ENCODE assay signal across 1 cellular context in the genomic region with DNA sequence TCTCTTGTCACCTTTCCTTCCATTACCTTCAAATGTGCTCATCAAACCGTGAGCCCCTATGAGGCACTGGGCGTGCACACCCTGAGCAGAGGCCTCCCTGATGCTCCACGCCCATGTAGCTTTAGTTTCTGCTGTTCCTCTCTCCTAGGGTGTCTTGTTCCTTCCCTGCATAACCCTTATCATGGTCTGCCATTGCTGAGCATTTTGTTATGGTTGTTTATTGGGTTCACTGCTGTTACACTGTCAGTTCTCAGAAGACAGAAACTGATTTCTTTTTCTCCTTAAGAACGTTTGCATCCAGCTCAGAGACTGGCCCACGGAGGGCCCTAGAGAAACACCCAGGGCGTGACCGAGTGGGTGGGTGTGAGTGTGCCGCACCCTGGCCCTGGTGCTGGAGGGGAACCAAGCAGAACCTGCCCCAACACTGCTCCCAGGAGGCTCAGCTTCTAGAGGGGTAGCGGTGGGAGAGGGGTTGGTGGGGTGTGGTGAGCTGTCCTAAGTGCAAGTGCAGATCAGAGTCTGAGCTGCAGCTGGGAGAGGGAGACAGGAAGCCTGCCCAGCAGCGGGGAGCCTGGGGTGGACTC.
TF ChIP-seq lines count a peak whose summit lies in the region.

No MANE protein-coding gene starts in this region.

TF ChIP-seq in HEK293, 187 proteins besides CTCF, POLR2A, EP300 and RAD21 (continued from another document and continues in another):
- TF ChIP-seq ZNF670 (tag by site-specific recombination; IDR thresholded peaks at IDR 0.05; ENCODE audit: low read depth) (no peak), ZNF146 (tag by site-specific recombination; IDR thresholded peaks at IDR 0.05) (no peak), ZNF585B (tag by site-specific recombination; IDR thresholded peaks at IDR 0.05) (no peak), ZNF596 (tag by site-specific recombination; IDR thresholded peaks at IDR 0.05) (no peak), ZNF548 (tag by site-specific recombination; IDR thresholded peaks at IDR 0.05) (no peak), ZNF76 (tag by site-specific recombination; IDR thresholded peaks at IDR 0.05; ENCODE audit: borderline replicate concordance, low read depth) (no peak), ZNF23 (tag by site-specific recombination; IDR thresholded peaks at IDR 0.05; ENCODE audit: borderline replicate concordance) (no peak), GFI1B (tag by site-specific recombination; IDR thresholded peaks at IDR 0.05) (no peak), ZNF791 (tag by site-specific recombination; IDR thresholded peaks at IDR 0.05) (no peak), ZNF776 (tag by site-specific recombination; IDR thresholded peaks at IDR 0.05; ENCODE audit: borderline replicate concordance) (no peak), ZNF335 (tag by site-specific recombination; conservative IDR thresholded peaks at IDR 0.05) (no peak), ZNF404 (tag by site-specific recombination; IDR thresholded peaks at IDR 0.05) (no peak), ZNF138 (tag by site-specific recombination; IDR thresholded peaks at IDR 0.05; ENCODE audit: borderline replicate concordance) (no peak), HOXC10 (CRISPR knock-in tag; IDR thresholded peaks at IDR 0.05) (no peak), ZSCAN23 (tag by site-specific recombination; IDR thresholded peaks at IDR 0.05) (no peak), KLF1 (tag by site-specific recombination; IDR thresholded peaks at IDR 0.05) (peak; percentile 100), MZF1 (tag by site-specific recombination; IDR thresholded peaks at IDR 0.05; ENCODE audit: borderline replicate concordance) (no peak), BCL11A (tag by site-specific recombination; IDR thresholded peaks at IDR 0.05; ENCODE audit: low read depth) (no peak), ZNF155 (tag by site-specific recombination; IDR thresholded peaks at IDR 0.05) (no peak), ZNF221 (tag by site-specific recombination; IDR thresholded peaks at IDR 0.05; ENCODE audit: borderline replicate concordance) (no peak), ZNF600 (tag by site-specific recombination; IDR thresholded peaks at IDR 0.05) (peak; percentile 69), KLF16 (tag by site-specific recombination; IDR thresholded peaks at IDR 0.05) (no peak), ZNF184 (tag by site-specific recombination; IDR thresholded peaks at IDR 0.05) (no peak), TCF7L2 (IDR thresholded peaks at IDR 0.05; ENCODE audit: borderline replicate concordance, low read depth, low read length) (no peak), ZFHX2 (tag by site-specific recombination; conservative IDR thresholded peaks at IDR 0.05) (peak; percentile 71), ZNF311 (tag by site-specific recombination; IDR thresholded peaks at IDR 0.05; ENCODE audit: borderline replicate concordance) (no peak), KLF8 (tag by site-specific recombination; IDR thresholded peaks at IDR 0.05) (no peak), SETDB1 (IDR thresholded peaks at IDR 0.05; ENCODE audit: insufficient read length, low read length) (no peak), ZNF274 (IDR thresholded peaks at IDR 0.05; ENCODE audit: low read length) (no peak), ZNF274 (tag by site-specific recombination; IDR thresholded peaks at IDR 0.05; ENCODE audit: borderline replicate concordance) (no peak), ZXDB (tag by site-specific recombination; IDR thresholded peaks at IDR 0.05) (no peak), ZNF341 (tag by site-specific recombination; IDR thresholded peaks at IDR 0.05; ENCODE audit: low read depth) (no peak), ZSCAN30 (tag by site-specific recombination; IDR thresholded peaks at IDR 0.05) (no peak), ZNF37A (tag by site-specific recombination; IDR thresholded peaks at IDR 0.05) (no peak), ZNF19 (tag by site-specific recombination; IDR thresholded peaks at IDR 0.05; ENCODE audit: low read depth) (no peak), ZNF239 (tag by site-specific recombination; IDR thresholded peaks at IDR 0.05) (no peak)
- TF ChIP-seq, protein P1, sequence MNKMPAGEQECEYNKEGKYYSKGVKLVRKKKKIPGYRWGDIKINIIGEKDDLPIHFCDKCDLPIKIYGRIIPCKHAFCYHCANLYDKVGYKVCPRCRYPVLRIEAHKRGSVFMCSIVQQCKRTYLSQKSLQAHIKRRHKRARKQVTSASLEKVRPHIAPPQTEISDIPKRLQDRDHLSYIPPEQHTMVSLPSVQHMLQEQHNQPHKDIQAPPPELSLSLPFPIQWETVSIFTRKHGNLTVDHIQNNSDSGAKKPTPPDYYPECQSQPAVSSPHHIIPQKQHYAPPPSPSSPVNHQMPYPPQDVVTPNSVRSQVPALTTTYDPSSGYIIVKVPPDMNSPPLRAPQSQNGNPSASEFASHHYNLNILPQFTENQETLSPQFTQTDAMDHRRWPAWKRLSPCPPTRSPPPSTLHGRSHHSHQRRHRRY (tag by site-specific recombination; IDR thresholded peaks at IDR 0.05) = no peak
- TF ChIP-seq, protein P2, sequence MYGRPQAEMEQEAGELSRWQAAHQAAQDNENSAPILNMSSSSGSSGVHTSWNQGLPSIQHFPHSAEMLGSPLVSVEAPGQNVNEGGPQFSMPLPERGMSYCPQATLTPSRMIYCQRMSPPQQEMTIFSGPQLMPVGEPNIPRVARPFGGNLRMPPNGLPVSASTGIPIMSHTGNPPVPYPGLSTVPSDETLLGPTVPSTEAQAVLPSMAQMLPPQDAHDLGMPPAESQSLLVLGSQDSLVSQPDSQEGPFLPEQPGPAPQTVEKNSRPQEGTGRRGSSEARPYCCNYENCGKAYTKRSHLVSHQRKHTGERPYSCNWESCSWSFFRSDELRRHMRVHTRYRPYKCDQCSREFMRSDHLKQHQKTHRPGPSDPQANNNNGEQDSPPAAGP (tag by site-specific recombination; IDR thresholded peaks at IDR 0.05) = peak; percentile 87
- TF ChIP-seq, protein P3, sequence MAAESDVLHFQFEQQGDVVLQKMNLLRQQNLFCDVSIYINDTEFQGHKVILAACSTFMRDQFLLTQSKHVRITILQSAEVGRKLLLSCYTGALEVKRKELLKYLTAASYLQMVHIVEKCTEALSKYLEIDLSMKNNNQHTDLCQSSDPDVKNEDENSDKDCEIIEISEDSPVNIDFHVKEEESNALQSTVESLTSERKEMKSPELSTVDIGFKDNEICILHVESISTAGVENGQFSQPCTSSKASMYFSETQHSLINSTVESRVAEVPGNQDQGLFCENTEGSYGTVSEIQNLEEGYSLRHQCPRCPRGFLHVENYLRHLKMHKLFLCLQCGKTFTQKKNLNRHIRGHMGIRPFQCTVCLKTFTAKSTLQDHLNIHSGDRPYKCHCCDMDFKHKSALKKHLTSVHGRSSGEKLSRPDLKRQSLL (tag by site-specific recombination; IDR thresholded peaks at IDR 0.05) = no peak
- TF ChIP-seq, protein P4, sequence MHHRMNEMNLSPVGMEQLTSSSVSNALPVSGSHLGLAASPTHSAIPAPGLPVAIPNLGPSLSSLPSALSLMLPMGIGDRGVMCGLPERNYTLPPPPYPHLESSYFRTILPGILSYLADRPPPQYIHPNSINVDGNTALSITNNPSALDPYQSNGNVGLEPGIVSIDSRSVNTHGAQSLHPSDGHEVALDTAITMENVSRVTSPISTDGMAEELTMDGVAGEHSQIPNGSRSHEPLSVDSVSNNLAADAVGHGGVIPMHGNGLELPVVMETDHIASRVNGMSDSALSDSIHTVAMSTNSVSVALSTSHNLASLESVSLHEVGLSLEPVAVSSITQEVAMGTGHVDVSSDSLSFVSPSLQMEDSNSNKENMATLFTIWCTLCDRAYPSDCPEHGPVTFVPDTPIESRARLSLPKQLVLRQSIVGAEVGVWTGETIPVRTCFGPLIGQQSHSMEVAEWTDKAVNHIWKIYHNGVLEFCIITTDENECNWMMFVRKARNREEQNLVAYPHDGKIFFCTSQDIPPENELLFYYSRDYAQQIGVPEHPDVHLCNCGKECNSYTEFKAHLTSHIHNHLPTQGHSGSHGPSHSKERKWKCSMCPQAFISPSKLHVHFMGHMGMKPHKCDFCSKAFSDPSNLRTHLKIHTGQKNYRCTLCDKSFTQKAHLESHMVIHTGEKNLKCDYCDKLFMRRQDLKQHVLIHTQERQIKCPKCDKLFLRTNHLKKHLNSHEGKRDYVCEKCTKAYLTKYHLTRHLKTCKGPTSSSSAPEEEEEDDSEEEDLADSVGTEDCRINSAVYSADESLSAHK (tag by site-specific recombination; IDR thresholded peaks at IDR 0.05) = no peak
- TF ChIP-seq, protein P5, sequence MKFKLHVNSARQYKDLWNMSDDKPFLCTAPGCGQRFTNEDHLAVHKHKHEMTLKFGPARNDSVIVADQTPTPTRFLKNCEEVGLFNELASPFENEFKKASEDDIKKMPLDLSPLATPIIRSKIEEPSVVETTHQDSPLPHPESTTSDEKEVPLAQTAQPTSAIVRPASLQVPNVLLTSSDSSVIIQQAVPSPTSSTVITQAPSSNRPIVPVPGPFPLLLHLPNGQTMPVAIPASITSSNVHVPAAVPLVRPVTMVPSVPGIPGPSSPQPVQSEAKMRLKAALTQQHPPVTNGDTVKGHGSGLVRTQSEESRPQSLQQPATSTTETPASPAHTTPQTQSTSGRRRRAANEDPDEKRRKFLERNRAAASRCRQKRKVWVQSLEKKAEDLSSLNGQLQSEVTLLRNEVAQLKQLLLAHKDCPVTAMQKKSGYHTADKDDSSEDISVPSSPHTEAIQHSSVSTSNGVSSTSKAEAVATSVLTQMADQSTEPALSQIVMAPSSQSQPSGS (tag by site-specific recombination; IDR thresholded peaks at IDR 0.05; ENCODE audit: low read depth) = no peak
- TF ChIP-seq, protein P6, sequence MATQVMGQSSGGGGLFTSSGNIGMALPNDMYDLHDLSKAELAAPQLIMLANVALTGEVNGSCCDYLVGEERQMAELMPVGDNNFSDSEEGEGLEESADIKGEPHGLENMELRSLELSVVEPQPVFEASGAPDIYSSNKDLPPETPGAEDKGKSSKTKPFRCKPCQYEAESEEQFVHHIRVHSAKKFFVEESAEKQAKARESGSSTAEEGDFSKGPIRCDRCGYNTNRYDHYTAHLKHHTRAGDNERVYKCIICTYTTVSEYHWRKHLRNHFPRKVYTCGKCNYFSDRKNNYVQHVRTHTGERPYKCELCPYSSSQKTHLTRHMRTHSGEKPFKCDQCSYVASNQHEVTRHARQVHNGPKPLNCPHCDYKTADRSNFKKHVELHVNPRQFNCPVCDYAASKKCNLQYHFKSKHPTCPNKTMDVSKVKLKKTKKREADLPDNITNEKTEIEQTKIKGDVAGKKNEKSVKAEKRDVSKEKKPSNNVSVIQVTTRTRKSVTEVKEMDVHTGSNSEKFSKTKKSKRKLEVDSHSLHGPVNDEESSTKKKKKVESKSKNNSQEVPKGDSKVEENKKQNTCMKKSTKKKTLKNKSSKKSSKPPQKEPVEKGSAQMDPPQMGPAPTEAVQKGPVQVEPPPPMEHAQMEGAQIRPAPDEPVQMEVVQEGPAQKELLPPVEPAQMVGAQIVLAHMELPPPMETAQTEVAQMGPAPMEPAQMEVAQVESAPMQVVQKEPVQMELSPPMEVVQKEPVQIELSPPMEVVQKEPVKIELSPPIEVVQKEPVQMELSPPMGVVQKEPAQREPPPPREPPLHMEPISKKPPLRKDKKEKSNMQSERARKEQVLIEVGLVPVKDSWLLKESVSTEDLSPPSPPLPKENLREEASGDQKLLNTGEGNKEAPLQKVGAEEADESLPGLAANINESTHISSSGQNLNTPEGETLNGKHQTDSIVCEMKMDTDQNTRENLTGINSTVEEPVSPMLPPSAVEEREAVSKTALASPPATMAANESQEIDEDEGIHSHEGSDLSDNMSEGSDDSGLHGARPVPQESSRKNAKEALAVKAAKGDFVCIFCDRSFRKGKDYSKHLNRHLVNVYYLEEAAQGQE (tag by site-specific recombination; IDR thresholded peaks at IDR 0.05) = peak; percentile 23; the same call in 1 of the 2 replicates
- TF ChIP-seq, protein P7, sequence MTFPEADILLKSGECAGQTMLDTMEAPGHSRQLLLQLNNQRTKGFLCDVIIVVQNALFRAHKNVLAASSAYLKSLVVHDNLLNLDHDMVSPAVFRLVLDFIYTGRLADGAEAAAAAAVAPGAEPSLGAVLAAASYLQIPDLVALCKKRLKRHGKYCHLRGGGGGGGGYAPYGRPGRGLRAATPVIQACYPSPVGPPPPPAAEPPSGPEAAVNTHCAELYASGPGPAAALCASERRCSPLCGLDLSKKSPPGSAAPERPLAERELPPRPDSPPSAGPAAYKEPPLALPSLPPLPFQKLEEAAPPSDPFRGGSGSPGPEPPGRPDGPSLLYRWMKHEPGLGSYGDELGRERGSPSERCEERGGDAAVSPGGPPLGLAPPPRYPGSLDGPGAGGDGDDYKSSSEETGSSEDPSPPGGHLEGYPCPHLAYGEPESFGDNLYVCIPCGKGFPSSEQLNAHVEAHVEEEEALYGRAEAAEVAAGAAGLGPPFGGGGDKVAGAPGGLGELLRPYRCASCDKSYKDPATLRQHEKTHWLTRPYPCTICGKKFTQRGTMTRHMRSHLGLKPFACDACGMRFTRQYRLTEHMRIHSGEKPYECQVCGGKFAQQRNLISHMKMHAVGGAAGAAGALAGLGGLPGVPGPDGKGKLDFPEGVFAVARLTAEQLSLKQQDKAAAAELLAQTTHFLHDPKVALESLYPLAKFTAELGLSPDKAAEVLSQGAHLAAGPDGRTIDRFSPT (tag by site-specific recombination; IDR thresholded peaks at IDR 0.05) = no peak
- TF ChIP-seq, protein P8, sequence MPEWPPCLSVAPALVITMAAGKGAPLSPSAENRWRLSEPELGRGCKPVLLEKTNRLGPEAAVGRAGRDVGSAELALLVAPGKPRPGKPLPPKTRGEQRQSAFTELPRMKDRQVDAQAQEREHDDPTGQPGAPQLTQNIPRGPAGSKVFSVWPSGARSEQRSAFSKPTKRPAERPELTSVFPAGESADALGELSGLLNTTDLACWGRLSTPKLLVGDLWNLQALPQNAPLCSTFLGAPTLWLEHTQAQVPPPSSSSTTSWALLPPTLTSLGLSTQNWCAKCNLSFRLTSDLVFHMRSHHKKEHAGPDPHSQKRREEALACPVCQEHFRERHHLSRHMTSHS (tag by site-specific recombination; IDR thresholded peaks at IDR 0.05) = no peak
- TF ChIP-seq, protein P9, sequence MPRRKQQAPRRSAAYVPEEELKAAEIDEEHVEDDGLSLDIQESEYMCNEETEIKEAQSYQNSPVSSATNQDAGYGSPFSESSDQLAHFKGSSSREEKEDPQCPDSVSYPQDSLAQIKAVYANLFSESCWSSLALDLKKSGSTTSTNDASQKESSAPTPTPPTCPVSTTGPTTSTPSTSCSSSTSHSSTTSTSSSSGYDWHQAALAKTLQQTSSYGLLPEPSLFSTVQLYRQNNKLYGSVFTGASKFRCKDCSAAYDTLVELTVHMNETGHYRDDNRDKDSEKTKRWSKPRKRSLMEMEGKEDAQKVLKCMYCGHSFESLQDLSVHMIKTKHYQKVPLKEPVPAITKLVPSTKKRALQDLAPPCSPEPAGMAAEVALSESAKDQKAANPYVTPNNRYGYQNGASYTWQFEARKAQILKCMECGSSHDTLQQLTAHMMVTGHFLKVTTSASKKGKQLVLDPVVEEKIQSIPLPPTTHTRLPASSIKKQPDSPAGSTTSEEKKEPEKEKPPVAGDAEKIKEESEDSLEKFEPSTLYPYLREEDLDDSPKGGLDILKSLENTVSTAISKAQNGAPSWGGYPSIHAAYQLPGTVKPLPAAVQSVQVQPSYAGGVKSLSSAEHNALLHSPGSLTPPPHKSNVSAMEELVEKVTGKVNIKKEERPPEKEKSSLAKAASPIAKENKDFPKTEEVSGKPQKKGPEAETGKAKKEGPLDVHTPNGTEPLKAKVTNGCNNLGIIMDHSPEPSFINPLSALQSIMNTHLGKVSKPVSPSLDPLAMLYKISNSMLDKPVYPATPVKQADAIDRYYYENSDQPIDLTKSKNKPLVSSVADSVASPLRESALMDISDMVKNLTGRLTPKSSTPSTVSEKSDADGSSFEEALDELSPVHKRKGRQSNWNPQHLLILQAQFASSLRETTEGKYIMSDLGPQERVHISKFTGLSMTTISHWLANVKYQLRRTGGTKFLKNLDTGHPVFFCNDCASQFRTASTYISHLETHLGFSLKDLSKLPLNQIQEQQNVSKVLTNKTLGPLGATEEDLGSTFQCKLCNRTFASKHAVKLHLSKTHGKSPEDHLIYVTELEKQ (tag by site-specific recombination; IDR thresholded peaks at IDR 0.05; ENCODE audit: borderline replicate concordance) = no peak
